ENCODE assay signal across 10 cellular contexts in the genomic region with DNA sequence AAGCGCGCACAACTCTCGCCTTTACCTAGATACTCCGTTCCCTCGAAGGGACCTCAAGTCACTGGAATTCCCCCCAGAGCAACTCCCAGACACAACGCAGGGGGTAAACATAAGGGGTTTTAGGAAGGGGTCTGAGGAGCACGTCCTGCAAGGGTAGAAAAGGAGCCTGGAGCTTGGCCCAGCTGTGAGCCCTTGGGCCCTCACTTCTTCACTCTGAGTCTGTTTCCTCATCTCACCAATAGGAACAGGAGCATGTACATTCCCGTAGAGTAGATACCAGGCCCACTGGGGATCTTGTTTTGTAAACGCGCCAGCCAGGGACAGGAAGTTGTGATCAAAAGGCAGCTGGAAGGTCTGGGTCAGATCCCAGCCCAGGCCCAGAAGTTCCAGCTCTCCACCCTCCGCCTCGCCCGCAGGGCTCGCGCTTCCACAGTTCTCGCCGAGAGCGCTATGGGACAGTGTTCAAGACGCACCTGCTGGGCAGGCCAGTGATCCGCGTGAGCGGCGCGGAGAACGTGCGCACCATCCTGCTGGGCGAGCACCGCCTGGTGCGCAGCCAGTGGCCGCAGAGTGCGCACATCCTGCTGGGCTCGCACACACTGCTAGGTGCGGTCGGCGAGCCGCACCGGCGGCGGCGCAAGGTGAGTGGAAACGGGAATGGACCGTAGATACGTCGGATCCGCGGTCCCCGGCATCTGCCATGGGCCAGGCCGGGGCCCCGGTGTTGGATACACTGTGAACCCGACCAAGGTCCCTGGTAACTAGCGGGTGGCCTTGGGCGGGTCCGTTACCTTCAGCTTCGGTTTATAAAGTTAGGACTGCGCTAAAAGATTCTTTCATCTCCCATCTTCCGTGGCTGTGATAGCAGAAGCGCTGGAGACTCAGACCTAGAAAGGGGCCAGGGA. TPM values are rescaled to one million over a fixed set of nuclear protein-coding genes. Genes with fewer than 3 reads are reported as not detected.
DNase-seq lines count a peak whose midpoint lies in the region; ATAC-seq and TF ChIP-seq lines count a peak whose summit lies in the region.
"Had no signal": no experiment of that assay in that cellular context is flagged by ENCODE, and none has a peak within 500 bp of the region (broad histone marks: within the 10 kb centered on the region; RNA-seq: fewer than 3 reads in every experiment).

No MANE protein-coding gene starts in this region.

- H3K9ac ChIP-seq in iPS-20b (ENCODE audit: low read depth, low read length): no peak overlapping the region

- peak; percentile 40 for DNase-seq in NCI-H748 (lab: John Stamatoyannopoulos, UW; ENCODE audit: unreplicated experiment)
- no peak for DNase-seq in NCI-H748 treated with DMSO at 0.1 percent for 48 hours (lab: John Stamatoyannopoulos, UW)
- DNase-seq in astrocyte of the cerebellum (ENCODE audit: low read depth): no peak
- DNase-seq in stimulated activated naive CD4-positive, alpha-beta T cell treated with Interleukin-2 at 50 U/mL for 16 hours (lab: John Stamatoyannopoulos, UW): no peak
- no peak for DNase-seq in H4 (ENCODE audit: low spot score)
- DNase-seq: NCI-H2171 treated with DMSO at 0.1 percent for 48 hours had no signal

- in situ Hi-C loops in astrocyte of the cerebellum (cut with HindIII; ENCODE audit: low sequenced_read_pairs): no loop called here

- H3K4me1 Mint-ChIP-seq in stimulated activated memory B cell treated with anti-CD40 and anti-IgM and Interleukin-4, amounts not matched to agents 10 μg/mL and 1 μg/mL and 100 μg/mL, for 72 hours: peaks cover 28% of the 10 kb centered on the region

- peaks cover 24% of the 10 kb centered on the region for H3K36me3 Mint-ChIP-seq in stimulated activated memory B cell treated with anti-CD40 and anti-IgM and Interleukin-4, amounts not matched to agents 10 μg/mL and 1 μg/mL and 100 μg/mL, for 72 hours

- H3K27me3 ChIP-seq in iPS-20b (ENCODE audit: insufficient read depth, low read length): peaks cover 92% of the 10 kb centered on the region

- no peaks in the 10 kb centered on the region for H3K36me3 ChIP-seq in iPS-20b (ENCODE audit: insufficient read depth, low read depth, low read length)

- H3K4me3 ChIP-seq in astrocyte of the cerebellum (ENCODE audit: low read depth, low read length) (peak overlapping the region; percentile 26), iPS-20b (ENCODE audit: low read length) (peak overlapping the region; percentile 56)

- peak; percentile 34 for ATAC-seq in stimulated activated memory B cell treated with anti-CD40 and anti-IgM and Interleukin-4, amounts not matched to agents 10 μg/mL and 1 μg/mL and 100 μg/mL, for 72 hours
- no peak for ATAC-seq in HG02970 (IDR thresholded peaks at IDR 0.05; ENCODE audit: low FRiP score, unreplicated experiment)

- H3K27ac ChIP-seq in iPS-20b (ENCODE audit: low read length): no peak overlapping the region
- H3K27ac ChIP-seq: 22Rv1 had no signal

- no peaks in the 10 kb centered on the region; the same call in 1 of the 2 replicates for H3K9me3 ChIP-seq in iPS-20b (ENCODE audit: insufficient read depth, low read depth, low read length)

- H3K9me3 Mint-ChIP-seq in stimulated activated memory B cell treated with anti-CD40 and anti-IgM and Interleukin-4, amounts not matched to agents 10 μg/mL and 1 μg/mL and 100 μg/mL, for 72 hours: no peaks in the 10 kb centered on the region

- H3K27ac Mint-ChIP-seq in stimulated activated memory B cell treated with anti-CD40 and anti-IgM and Interleukin-4, amounts not matched to agents 10 μg/mL and 1 μg/mL and 100 μg/mL, for 72 hours: no peak overlapping the region

- H3K4me1 ChIP-seq in iPS-20b (ENCODE audit: insufficient read depth, low read length): no peaks in the 10 kb centered on the region

- H3K27me3 Mint-ChIP-seq in stimulated activated memory B cell treated with anti-CD40 and anti-IgM and Interleukin-4, amounts not matched to agents 10 μg/mL and 1 μg/mL and 100 μg/mL, for 72 hours: peaks cover 47% of the 10 kb centered on the region

- peak overlapping the region; percentile 84 for H3K4me3 Mint-ChIP-seq in stimulated activated memory B cell treated with anti-CD40 and anti-IgM and Interleukin-4, amounts not matched to agents 10 μg/mL and 1 μg/mL and 100 μg/mL, for 72 hours

- no peak for TF ChIP-seq CTCF in astrocyte of the cerebellum (IDR thresholded peaks at IDR 0.05; ENCODE audit: low read depth, low read length, missing control alignments)

RNA-seq across cellular contexts. Expression of gene CYP26C1, which starts 1.2 kb away (rescaled TPM):
- not detected in 2 replicates for total RNA-seq in H4 (2014; rRNA removed; shearing (Covaris generic))

RNA-seq across cellular contexts. Expression of gene CYP26A1, which starts 11.8 kb away (rescaled TPM):
- total RNA-seq in H4 (2014; rRNA removed; shearing (Covaris generic)): not detected in 2 replicates
